Comparison of ENCODE assay signal across 8 cellular contexts in the genomic region with DNA sequence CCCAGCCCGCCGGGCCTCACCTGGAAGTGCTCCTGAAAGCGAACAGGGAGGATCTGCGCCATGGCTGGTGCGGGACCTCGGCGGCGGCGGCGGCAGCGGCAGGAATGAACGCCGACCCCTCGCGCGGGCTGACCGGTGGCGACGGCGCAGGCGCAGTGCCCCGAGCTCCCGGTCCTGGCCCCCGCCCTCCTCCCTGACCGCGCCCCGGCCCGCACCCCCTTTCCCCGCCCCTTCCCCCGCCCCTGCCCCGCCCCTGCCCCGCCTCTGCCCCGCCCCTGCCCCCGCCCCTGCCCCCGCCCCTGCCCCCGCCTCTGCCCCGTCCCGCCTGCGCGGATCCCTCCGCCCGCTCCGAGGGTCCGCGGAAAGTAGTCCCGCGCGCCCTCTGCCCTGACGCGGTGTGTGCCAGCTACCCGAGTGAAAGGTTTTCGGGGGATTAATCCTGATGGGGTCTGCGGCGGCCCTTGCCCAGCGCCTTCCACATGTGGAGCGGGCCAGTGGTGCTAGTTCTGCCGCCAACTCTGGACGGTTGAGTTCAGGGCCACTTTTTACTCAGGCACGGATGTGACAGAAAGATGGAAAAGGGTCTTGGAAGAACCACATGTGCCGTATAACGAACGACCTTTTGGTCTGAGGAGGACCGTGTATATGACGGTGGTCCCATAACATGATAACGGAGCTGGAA. TPM values are rescaled to one million over a fixed set of nuclear protein-coding genes. Genes with fewer than 3 reads are reported as not detected.
DNase-seq lines count a peak whose midpoint lies in the region; ATAC-seq and TF ChIP-seq lines count a peak whose summit lies in the region.

Gene CLTCL1, minus strand, starts transcription at position 140 of the 682 bp plus-strand sequence. Its CDS starts 78 bp downstream, at position 62.

- H3K27me3 Mint-ChIP-seq in osteocyte (ENCODE audit: unreplicated experiment), result no peaks in the 10 kb centered on the region

- H3K27ac Mint-ChIP-seq in activated naive CD4-positive, alpha-beta T cell treated with anti-CD3 and anti-CD28 coated beads, Interleukin-2, amount 50 U/mL, for 72 hours, result peak within 1 kb of the TSS; percentile 39 to 75
- H3K27ac Mint-ChIP-seq in osteocyte (ENCODE audit: unreplicated experiment), result peak within 1 kb of the TSS; percentile 87

- DNase-seq in A172 (ENCODE audit: low spot score), result peak; percentile 29
- peak; percentile 75 for DNase-seq in SK-N-DZ (ENCODE audit: low spot score)
- peak; percentile 67 to 80 for DNase-seq in activated naive CD4-positive, alpha-beta T cell treated with anti-CD3 and anti-CD28 coated beads, Interleukin-2, amount 50 U/mL, for 72 hours (ENCODE audit: low spot score in 2 of 2)
- peak; percentile 18 to 92 (median 84) for DNase-seq in head of caudate nucleus
- peak; percentile 95 for DNase-seq in osteocyte (ENCODE audit: extremely low spot score, unreplicated experiment)
- DNase-seq in thoracic aorta (ENCODE audit: low spot score), result no peak

- peaks cover 0 to 10% of the 10 kb centered on the region in 2 donors for H3K36me3 Mint-ChIP-seq in activated naive CD4-positive, alpha-beta T cell treated with anti-CD3 and anti-CD28 coated beads, Interleukin-2, amount 50 U/mL, for 72 hours
- H3K36me3 Mint-ChIP-seq in osteocyte (ENCODE audit: unreplicated experiment), result no peaks in the 10 kb centered on the region

- intact Hi-C loops in head of caudate nucleus (cut with DNase I), result no loop called here

- ATAC-seq in GM18502 (IDR thresholded peaks at IDR 0.05; ENCODE audit: poor library complexity, unreplicated experiment) (peak; percentile 62), thoracic aorta (ENCODE audit: insufficient number of reproducible peaks, low FRiP score, low read depth) (peak; percentile 17)
- peak; percentile 75 to 80 for ATAC-seq in activated naive CD4-positive, alpha-beta T cell treated with anti-CD3 and anti-CD28 coated beads, Interleukin-2, amount 50 U/mL, for 72 hours

- H3K4me3 Mint-ChIP-seq in osteocyte (ENCODE audit: unreplicated experiment), result peak within 1 kb of the TSS; percentile 90

- H3K4me1 ChIP-seq in HUES48 (ENCODE audit: control insufficient read depth, insufficient read depth, low read length) (peaks cover 38% of the 10 kb centered on the region), thoracic aorta (ENCODE audit: control insufficient read depth in 1 of 2, low read depth in 2 of 2) (peaks cover 0 to 14% of the 10 kb centered on the region in 2 donors)

- H3K9me3 ChIP-seq in HUES48 (ENCODE audit: control insufficient read depth, insufficient read depth, low read length) (no peaks in the 10 kb centered on the region), thoracic aorta (no peaks in the 10 kb centered on the region)

- H3K27me3 ChIP-seq in HUES48 (ENCODE audit: control insufficient read depth, insufficient read depth, low read length) (peaks cover 17% of the 10 kb centered on the region), thoracic aorta (replicated peaks; ENCODE audit: insufficient read depth) (no peaks in the 10 kb centered on the region)

- H3K4me1 Mint-ChIP-seq in osteocyte (ENCODE audit: unreplicated experiment), result peaks cover 43% of the 10 kb centered on the region

- peak within 1 kb of the TSS; percentile 9 for H3K27ac ChIP-seq in HUES48 (ENCODE audit: low read depth, low read length)
- peak within 1 kb of the TSS; percentile 15 to 63 for H3K27ac ChIP-seq in thoracic aorta

- peak within 1 kb of the TSS; percentile 74 for H3K4me3 ChIP-seq in HUES48 (ENCODE audit: low read depth, low read length)
- H3K4me3 ChIP-seq in thoracic aorta, result peak within 1 kb of the TSS; percentile 97

- H3K9ac ChIP-seq in HUES48 (ENCODE audit: low read depth, low read length), result peak within 1 kb of the TSS; percentile 45

- H3K36me3 ChIP-seq in HUES48 (ENCODE audit: control insufficient read depth, insufficient read depth, low read length) (no peaks in the 10 kb centered on the region), thoracic aorta (no peaks in the 10 kb centered on the region)

- H3K9me3 Mint-ChIP-seq in activated naive CD4-positive, alpha-beta T cell treated with anti-CD3 and anti-CD28 coated beads, Interleukin-2, amount 50 U/mL, for 72 hours, result no peaks in the 10 kb centered on the region
- H3K9me3 Mint-ChIP-seq in osteocyte (ENCODE audit: unreplicated experiment), result no peaks in the 10 kb centered on the region

- TF ChIP-seq CTCF in osteocyte (IDR thresholded peaks at IDR 0.05) (no peak), thoracic aorta (IDR thresholded peaks at IDR 0.05) (no peak)

RNA-seq across cellular contexts. Expression of gene CLTCL1, which starts in this region (rescaled TPM):
- total RNA-seq in A172 (2014; rRNA removed; shearing (Covaris generic)), result 2.7 and 3.4 TPM in 2 replicates
- polyA plus RNA-seq in SK-N-DZ (2014; cell fraction: cytosol; rRNA removed), result 5.1 and 6.9 TPM in 2 replicates
- 7.9 and 14.3 TPM in 2 replicates for polyA plus RNA-seq in SK-N-DZ (2014; cell fraction: nucleus; rRNA removed)
- total RNA-seq in activated naive CD4-positive, alpha-beta T cell treated with anti-CD3 and anti-CD28 coated beads, Interleukin-2, amount 50 U/mL, for 72 hours, result 1 to 10 TPM; 1.3 to 3.3 TPM
- total RNA-seq in osteocyte (7.9 and 10.1 TPM in 2 replicates), thoracic aorta (1 to 10 TPM; 5.3 to 6.1 TPM)

Comparison
In these comparisons a context has a peak if more than half of its experiments do, and no peak if none do; other contexts are left out.
1. ATAC-seq: peak in every context shown above with its lines; median percentile 78 in activated naive CD4-positive, alpha-beta T cell treated with anti-CD3 and anti-CD28 coated beads, Interleukin-2, amount 50 U/mL, for 72 hours; 62 in GM18502; 17 in thoracic aorta.